10 cellular contexts compared by ENCODE assay signal in genomic region chr4:3257691-3258482, GRCh38. TPM values are rescaled to one million over a fixed set of nuclear protein-coding genes. Genes with fewer than 3 reads are reported as not detected.
A peak's percentile ranks its signal among the peaks of the same experiment; 100 is the strongest.
DNase-seq lines count a peak whose midpoint lies in the region; ATAC-seq and TF ChIP-seq lines count a peak whose summit lies in the region.
"Had no signal": no experiment of that assay in that cellular context is flagged by ENCODE, and none has a peak within 500 bp of the region (broad histone marks: within the 10 kb centered on the region; RNA-seq: fewer than 3 reads in every experiment).

No MANE protein-coding gene starts in this region.

- H3K9me3 ChIP-seq in testis, result no peaks in the 10 kb centered on the region

- intact Hi-C loops in testis (cut with DNase I; ENCODE audit: low total_unique reads), result no loop called here

- no peak for TF ChIP-seq POLR2A in testis (IDR thresholded peaks at IDR 0.05)

- TF ChIP-seq CTCF in AG09309 (IDR thresholded peaks at IDR 0.05; ENCODE audit: control insufficient read depth, insufficient read depth, low read depth, low read length, missing control alignments), result no peak
- no peak for TF ChIP-seq CTCF in foreskin fibroblast (IDR thresholded peaks at IDR 0.05; ENCODE audit: low read depth, low read length)
- TF ChIP-seq CTCF in testis (IDR thresholded peaks at IDR 0.05), result no peak

- H3K4me3 ChIP-seq in AG09309 (ENCODE audit: control insufficient read depth, low read depth, low read length) (no peak overlapping the region), foreskin fibroblast (ENCODE audit: low read depth in 1 of 2, low read length in 2 of 2) (no peak overlapping the region), testis (no peak overlapping the region)

- DNase-seq in AG09309 (ENCODE audit: low read depth) (peak; percentile 16), NCI-H526 treated with DMSO at 0.1 percent for 48 hours (lab: John Stamatoyannopoulos, UW) (peak; percentile 74), foreskin fibroblast (peak; percentile 45 to 76), NCI-H1048 (lab: John Stamatoyannopoulos, UW) (no peak), testis (no peak)

- ATAC-seq in GM19025 (IDR thresholded peaks at IDR 0.05; ENCODE audit: low read depth, unreplicated experiment) (peak; percentile 67), HG03457 (IDR thresholded peaks at IDR 0.05; ENCODE audit: unreplicated experiment) (no peak), GM19023 (IDR thresholded peaks at IDR 0.05; ENCODE audit: unreplicated experiment) (no peak)
- ATAC-seq: activated naive CD4-positive, alpha-beta T cell treated with anti-CD3 and anti-CD28 coated beads, Interleukin-2, amount 50 U/mL, for 72 hours; Panc1 had no signal

- WGBS in testis, 2 donors, result 88 to 91% methylated on average over 16 to 26 of the region's 26 CpGs

- no peak overlapping the region for H3K27ac ChIP-seq in testis

- no peaks in the 10 kb centered on the region for H3K36me3 ChIP-seq in testis (ENCODE audit: low read depth, missing control alignments)

- H3K27me3 ChIP-seq in testis, result no peaks in the 10 kb centered on the region

- no peaks in the 10 kb centered on the region for H3K4me1 ChIP-seq in testis

RNA-seq across cellular contexts. Expression of gene MSANTD1, which starts 8.9 kb away (rescaled TPM):
- total RNA-seq in testis, result 10 to 100 TPM; 10.1 to 10.3 TPM
- 3.6 TPM for polyA plus RNA-seq in testis (ENCODE audit: insufficient read depth, low read depth, low replicate concordance)

RNA-seq across cellular contexts. Expression of gene RGS12, which starts 34.9 kb away (rescaled TPM):
- total RNA-seq in testis, result 10 to 100 TPM; 39.0 to 68.2 TPM
- 25.0 TPM for polyA plus RNA-seq in testis (ENCODE audit: insufficient read depth, low read depth, low replicate concordance)

Comparison
In these comparisons a context has a peak if more than half of its experiments do, and no peak if none do; other contexts are left out.
1. DNase-seq: peak in AG09309 (single experiment), NCI-H526 treated with DMSO at 0.1 percent for 48 hours (single experiment) and foreskin fibroblast (2 of 2); none in NCI-H1048 (single experiment) and testis (single experiment).